In genomic region chr4:39458505-39459300, GRCh38 we compare ENCODE assay signal across 8 cellular contexts. TPM values are rescaled to one million over a fixed set of nuclear protein-coding genes. Genes with fewer than 3 reads are reported as not detected.
DNase-seq lines count a peak whose midpoint lies in the region; ATAC-seq, FAIRE-seq and TF ChIP-seq lines count a peak whose summit lies in the region.

LIAS (plus strand) TSS chr4:39459056; CDS start chr4:39459118, 62 bp downstream.
RPL9 (minus strand) TSS chr4:39458922; CDS start chr4:39458439, 483 bp downstream.

- peak within 1 kb of the TSS; percentile 77 for H3K4me3 ChIP-seq in choroid plexus epithelial cell (ENCODE audit: low read depth, low read length)
- peak within 1 kb of the TSS; percentile 99 for H3K4me3 ChIP-seq in kidney (ENCODE audit: low read length in 2 of 2)

- H3K9me3 Mint-ChIP-seq in activated CD4-positive, alpha-beta T cell treated with anti-CD3 and anti-CD28 coated beads for 36 hours (ENCODE audit: low read depth), result no peaks in the 10 kb centered on the region

- H3K4me1 ChIP-seq in kidney (ENCODE audit: control insufficient read depth in 1 of 2, insufficient read depth in 1 of 2, low read depth in 1 of 2, low read length in 2 of 2), result peaks cover 10 to 16% of the 10 kb centered on the region in 2 donors

- CTCF ChIA-PET in activated CD4-positive, alpha-beta T cell treated with anti-CD3 and anti-CD28 coated beads for 36 hours (lab: Charles Lee), result interaction anchor here (0.7 to 3.2 kb wide), 5 partner anchors 10 to 603 kb away, joined by 3 to 29 read pairs (median 5); no protein-coding TSS in a partner anchor

- peaks cover 15 to 39% of the 10 kb centered on the region in 2 donors for H3K36me3 ChIP-seq in kidney (ENCODE audit: control insufficient read depth in 1 of 2, insufficient read depth in 2 of 2, low read length in 2 of 2)

- intact Hi-C loops in activated CD4-positive, alpha-beta T cell treated with anti-CD3 and anti-CD28 coated beads for 36 hours (cut with DNase I, micrococcal nuclease), result loop anchor here (1.0 to 5.0 kb wide), 17 partner anchors 68 to 849 kb away; partner anchors contain the start of genes SMIM14 (in 2 of the 2), UBE2K (in 2 of the 2), UGDH (in 2 of the 2) and WDR19 (in 2 of the 2)
- intact Hi-C loops in kidney (cut with DNase I), result no loop called here

- H3K4me1 Mint-ChIP-seq in activated CD4-positive, alpha-beta T cell treated with anti-CD3 and anti-CD28 coated beads for 36 hours, result peaks cover 44% of the 10 kb centered on the region

- peak within 1 kb of the TSS; percentile 93 to 96 for H3K27ac ChIP-seq in kidney (ENCODE audit: low read depth in 2 of 2, low read length in 2 of 2)

- peak within 1 kb of the TSS; percentile 93 to 96 for H3K9ac ChIP-seq in kidney (ENCODE audit: low read length in 2 of 2)

- TF ChIP-seq CTCF in choroid plexus epithelial cell (conservative IDR thresholded peaks at IDR 0.05; ENCODE audit: low read depth, low read length) (no peak), kidney (IDR thresholded peaks at IDR 0.05; ENCODE audit: borderline replicate concordance, extremely low read depth, insufficient read depth) (no peak)

- H3K36me3 Mint-ChIP-seq in activated CD4-positive, alpha-beta T cell treated with anti-CD3 and anti-CD28 coated beads for 36 hours (ENCODE audit: low read depth), result peaks cover 66% of the 10 kb centered on the region

- peak within 1 kb of the TSS; percentile 100 for H3K27ac Mint-ChIP-seq in activated CD4-positive, alpha-beta T cell treated with anti-CD3 and anti-CD28 coated beads for 36 hours

- H3K9me3 ChIP-seq in kidney (ENCODE audit: control insufficient read depth in 1 of 2, low read length in 2 of 2), result no peaks in the 10 kb centered on the region

- peak; percentile 86 for ATAC-seq in HG03442 (IDR thresholded peaks at IDR 0.05; ENCODE audit: unreplicated experiment)
- ATAC-seq in activated CD4-positive, alpha-beta T cell treated with anti-CD3 and anti-CD28 coated beads for 36 hours, result peak; percentile 88

- peak; percentile 80 for FAIRE-seq in kidney (lab: Jason Lieb, UNC)

- peak within 1 kb of the TSS; percentile 98 for H3K4me3 Mint-ChIP-seq in activated CD4-positive, alpha-beta T cell treated with anti-CD3 and anti-CD28 coated beads for 36 hours

- no peaks in the 10 kb centered on the region for H3K27me3 Mint-ChIP-seq in activated CD4-positive, alpha-beta T cell treated with anti-CD3 and anti-CD28 coated beads for 36 hours

- peak; percentile 98 for DNase-seq in Ammon's horn (ENCODE audit: low spot score)
- peak; percentile 76 for DNase-seq in GM19238 (ENCODE audit: insufficient read length, low spot score)
- peak; percentile 96 to 99 for DNase-seq in NCI-H524 (lab: John Stamatoyannopoulos, UW)
- peak; percentile 96 for DNase-seq in activated CD4-positive, alpha-beta T cell treated with anti-CD3 and anti-CD28 coated beads for 36 hours
- DNase-seq in choroid plexus epithelial cell (ENCODE audit: low read depth), result peak; percentile 100
- DNase-seq in kidney, result peak; percentile 99
- peak; percentile 93 for DNase-seq in stimulated activated CD4-positive, alpha-beta T cell treated with anti-CD3 and anti-CD28 coated beads, Interleukin-15, amount 100 ng/mL, for 24 hours

- POLR2A ChIA-PET in activated CD4-positive, alpha-beta T cell treated with anti-CD3 and anti-CD28 coated beads for 36 hours (lab: Charles Lee), result interaction anchor here (0.6 to 2.5 kb wide), 8 partner anchors 10 to 818 kb away, joined by 3 to 11 read pairs (median 4); partner anchors contain the start of genes RFC1 and SMIM14

RNA-seq across cellular contexts. Expression of gene LIAS, which starts in this region (rescaled TPM):
- total RNA-seq in activated CD4-positive, alpha-beta T cell treated with anti-CD3 and anti-CD28 coated beads for 36 hours, result 10 to 100 TPM; 30.7 to 35.5 TPM
- total RNA-seq in kidney, result 14.9 TPM
- 30.5 TPM for polyA plus RNA-seq in kidney (ENCODE audit: insufficient read depth, low read depth, low replicate concordance)

RNA-seq across cellular contexts. Expression of gene RPL9, which starts in this region (rescaled TPM):
- total RNA-seq in activated CD4-positive, alpha-beta T cell treated with anti-CD3 and anti-CD28 coated beads for 36 hours, result 1,000 to 10,000 TPM; 1,442 to 2,369 TPM
- total RNA-seq in kidney, result 1,087 TPM
- polyA plus RNA-seq in kidney (ENCODE audit: insufficient read depth, low read depth, low replicate concordance), result 2,403 TPM

Comparison
In these comparisons a context has a peak if more than half of its experiments do, and no peak if none do; other contexts are left out.
1. Peak in every context shown above with its lines: DNase-seq, ATAC-seq, H3K4me3 ChIP-seq and H3K27ac ChIP-seq.